ENCODE assay signal across 13 cellular contexts in genomic region chr10:61995093-61995492, GRCh38.
DNase-seq lines count a peak whose midpoint lies in the region; ATAC-seq and TF ChIP-seq lines count a peak whose summit lies in the region.
"Had no signal": no experiment of that assay in that cellular context is flagged by ENCODE, and none has a peak within 500 bp of the region (broad histone marks: within the 10 kb centered on the region; RNA-seq: fewer than 3 reads in every experiment).

No MANE protein-coding gene starts in this region.

- H4K8ac ChIP-seq in mesenchymal stem cell (ENCODE audit: low read length), result no peak overlapping the region

- no peak overlapping the region for H2BK15ac ChIP-seq in mesenchymal stem cell (ENCODE audit: low read depth, poor library complexity, severe bottlenecking)

- CTCF ChIA-PET in activated CD4-positive, alpha-beta T cell treated with anti-CD3 and anti-CD28 coated beads for 36 hours (lab: Charles Lee), result interaction anchor here (0.6 to 1.1 kb wide), 5 partner anchors 25 to 44 kb away, joined by 3 to 4 read pairs (median 3); no protein-coding TSS in a partner anchor
- CTCF ChIA-PET in activated B cell treated with CpG ODN at 0.5 μM for 24 hours (lab: Charles Lee), result no interaction called here
- CTCF ChIA-PET in Caco-2 (lab: Charles Lee), result no interaction called here

- H2BK12ac ChIP-seq in mesenchymal stem cell (ENCODE audit: low read length in 2 of 2), result no peak overlapping the region

- no peak overlapping the region for H3K4me3 ChIP-seq in left lung
- no peak overlapping the region for H3K4me3 ChIP-seq in subcutaneous abdominal adipose tissue (ENCODE audit: low read depth in 1 of 5, low read length in 5 of 5)
- H3K4me3 ChIP-seq in Caco-2 (ENCODE audit: low read depth, low read length), result no peak overlapping the region
- no peak overlapping the region for H3K4me3 ChIP-seq in mesenchymal stem cell (ENCODE audit: insufficient read depth in 1 of 2, low read depth in 1 of 2, low read length in 2 of 2)

- no peaks in the 10 kb centered on the region for H3K36me3 ChIP-seq in left lung
- H3K36me3 ChIP-seq in subcutaneous abdominal adipose tissue (ENCODE audit: control insufficient read depth in 5 of 5, insufficient read depth in 5 of 5, low read length in 5 of 5), result peaks cover 0 to 3% (median 0%) of the 10 kb centered on the region in 5 donors
- H3K36me3 ChIP-seq in Caco-2 (ENCODE audit: control insufficient read depth, insufficient read depth, low read length), result peaks cover 12% of the 10 kb centered on the region; the same call in 1 of the 2 replicates
- H3K36me3 ChIP-seq in mesenchymal stem cell (ENCODE audit: control insufficient read depth in 1 of 2, insufficient read depth in 2 of 2, low read depth in 1 of 2, low read length in 2 of 2), result peaks cover 7 to 17% of the 10 kb centered on the region in 2 experiments

- H3K4me2 ChIP-seq in mesenchymal stem cell (ENCODE audit: low read length, poor library complexity, severe bottlenecking), result no peak overlapping the region

- no peak overlapping the region for H2BK5ac ChIP-seq in mesenchymal stem cell (ENCODE audit: low read depth, low read length, poor library complexity, severe bottlenecking)

- no peak overlapping the region for H4K91ac ChIP-seq in mesenchymal stem cell (ENCODE audit: low read length)

- no peaks in the 10 kb centered on the region for H3K27me3 Mint-ChIP-seq in activated CD4-positive, alpha-beta T cell treated with anti-CD3 and anti-CD28 coated beads for 36 hours
- no peaks in the 10 kb centered on the region for H3K27me3 Mint-ChIP-seq in activated B cell treated with CpG ODN at 0.5 μM for 24 hours
- H3K27me3 Mint-ChIP-seq in Caco-2 (ENCODE audit: insufficient read depth, unreplicated experiment), result no peaks in the 10 kb centered on the region
- H3K27me3 Mint-ChIP-seq: activated naive CD8-positive, alpha-beta T cell treated with anti-CD3 and anti-CD28 coated beads, Interleukin-2, amount 10 ng/mL, durations not matched to agents 7 days and 5 days had no signal

- H3K23ac ChIP-seq in mesenchymal stem cell (ENCODE audit: low read length in 2 of 2), result no peak overlapping the region

- H3K14ac ChIP-seq in mesenchymal stem cell (ENCODE audit: low read length in 2 of 2), result no peak overlapping the region

- TF ChIP-seq CTCF in activated B cell treated with CpG ODN at 0.5 μM for 24 hours (IDR thresholded peaks at IDR 0.05), result no peak
- TF ChIP-seq CTCF in left lung (IDR thresholded peaks at IDR 0.05), result no peak
- TF ChIP-seq CTCF in Caco-2 (IDR thresholded peaks at IDR 0.05; ENCODE audit: insufficient read depth in 1 of 2, low read depth in 1 of 2, low read length in 1 of 2, severe bottlenecking in 1 of 2, unreplicated experiment in 1 of 2), result no peak

- H3K36me3 Mint-ChIP-seq in activated CD4-positive, alpha-beta T cell treated with anti-CD3 and anti-CD28 coated beads for 36 hours (ENCODE audit: low read depth), result peaks cover 77% of the 10 kb centered on the region
- H3K36me3 Mint-ChIP-seq in activated B cell treated with CpG ODN at 0.5 μM for 24 hours (ENCODE audit: low read depth) (peaks cover 53% of the 10 kb centered on the region), Caco-2 (ENCODE audit: insufficient read depth, unreplicated experiment) (peaks cover 92% of the 10 kb centered on the region)

- no peak for DNase-seq in activated CD4-positive, alpha-beta T cell treated with anti-CD3 and anti-CD28 coated beads for 36 hours
- no peak for DNase-seq in activated CD4-positive, alpha-beta T cell treated with anti-CD3 and anti-CD28 coated beads for 4 hours
- DNase-seq in activated B cell treated with CpG ODN at 0.5 μM for 24 hours (no peak), left lung (no peak), Caco-2 (no peak), mesenchymal stem cell (no peak), Kasumi-1 (lab: John Stamatoyannopoulos, UW) (no peak)
- DNase-seq: activated naive CD8-positive, alpha-beta T cell treated with anti-CD3 and anti-CD28 coated beads, Interleukin-2, amount 10 ng/mL, durations not matched to agents 7 days and 5 days; DMS79; Karpas-422; NK-92 treated with Interleukin-12 subunit alpha and Interleukin-12 subunit beta, amount 100 ng/mL, for 24 hours; right cardiac atrium had no signal

- H3K4me1 Mint-ChIP-seq in activated CD4-positive, alpha-beta T cell treated with anti-CD3 and anti-CD28 coated beads for 36 hours, result peaks cover 88% of the 10 kb centered on the region
- H3K4me1 Mint-ChIP-seq in activated B cell treated with CpG ODN at 0.5 μM for 24 hours, result peaks cover 94% of the 10 kb centered on the region
- peaks cover 31% of the 10 kb centered on the region for H3K4me1 Mint-ChIP-seq in Caco-2 (ENCODE audit: low read depth, unreplicated experiment)

- H3K27ac ChIP-seq in left lung (peak overlapping the region; percentile 88 to 94), subcutaneous abdominal adipose tissue (ENCODE audit: low read depth, low read length) (peak overlapping the region; percentile 27), mesenchymal stem cell (ENCODE audit: low read length, poor library complexity, severe bottlenecking) (no peak overlapping the region)

- H3K79me1 ChIP-seq in mesenchymal stem cell (replicated peaks; ENCODE audit: low read length, poor library complexity, severe bottlenecking), result peaks cover 32% of the 10 kb centered on the region

- no peak for ATAC-seq in activated CD4-positive, alpha-beta T cell treated with anti-CD3 and anti-CD28 coated beads for 36 hours
- no peak for ATAC-seq in activated B cell treated with CpG ODN at 0.5 μM for 24 hours (ENCODE audit: low read depth)
- ATAC-seq in left lung, result peak; percentile 12
- ATAC-seq: right cardiac atrium had no signal

- no peak overlapping the region for H2BK120ac ChIP-seq in mesenchymal stem cell (ENCODE audit: low read depth, low read length)

- no peaks in the 10 kb centered on the region for H3K9me3 ChIP-seq in left lung
- H3K9me3 ChIP-seq in subcutaneous abdominal adipose tissue (ENCODE audit: control insufficient read depth in 5 of 5, low read length in 5 of 5), result no peaks in the 10 kb centered on the region
- no peaks in the 10 kb centered on the region for H3K9me3 ChIP-seq in Caco-2
- no peaks in the 10 kb centered on the region for H3K9me3 ChIP-seq in mesenchymal stem cell (ENCODE audit: control insufficient read depth, low read length)

- WGBS in mesenchymal stem cell, result 93% methylated on average over 2 of the region's 3 CpGs

- peaks cover 7% of the 10 kb centered on the region for H3K9me3 Mint-ChIP-seq in activated CD4-positive, alpha-beta T cell treated with anti-CD3 and anti-CD28 coated beads for 36 hours (ENCODE audit: low read depth)
- H3K9me3 Mint-ChIP-seq in activated B cell treated with CpG ODN at 0.5 μM for 24 hours, result no peaks in the 10 kb centered on the region
- no peaks in the 10 kb centered on the region for H3K9me3 Mint-ChIP-seq in Caco-2 (ENCODE audit: unreplicated experiment)

- intact Hi-C loops in activated CD4-positive, alpha-beta T cell treated with anti-CD3 and anti-CD28 coated beads for 36 hours (cut with DNase I, micrococcal nuclease), result loop anchor here in 1 of 2 experiments (10.0 kb wide), 1 partner anchor 210 kb away; no protein-coding TSS in a partner anchor
- intact Hi-C loops in activated B cell treated with CpG ODN at 0.5 μM for 24 hours (cut with micrococcal nuclease) (no loop called here), left lung (cut with DNase I) (no loop called here), Caco-2 (cut with micrococcal nuclease; ENCODE audit: unreplicated experiment) (no loop called here)

- no TSS peak for BruUV-seq in Caco-2 (replicated peaks; lab: Mats Ljungman, UMichigan)

- no peak overlapping the region for H3K18ac ChIP-seq in mesenchymal stem cell (ENCODE audit: low read depth in 1 of 2, low read length in 2 of 2)

- H3K9ac ChIP-seq in subcutaneous abdominal adipose tissue (ENCODE audit: low read length in 5 of 5), result no peak overlapping the region
- H3K9ac ChIP-seq in mesenchymal stem cell (ENCODE audit: low read length), result no peak overlapping the region

- H2AK5ac ChIP-seq in mesenchymal stem cell (ENCODE audit: low read length, severe bottlenecking), result no peak overlapping the region

- no peak overlapping the region for H3K4ac ChIP-seq in mesenchymal stem cell (ENCODE audit: low read depth in 1 of 2, low read length in 2 of 2)

- peak overlapping the region; percentile 95 for H3K27ac Mint-ChIP-seq in activated CD4-positive, alpha-beta T cell treated with anti-CD3 and anti-CD28 coated beads for 36 hours
- H3K27ac Mint-ChIP-seq in activated B cell treated with CpG ODN at 0.5 μM for 24 hours, result peak overlapping the region; percentile 65
- H3K27ac Mint-ChIP-seq in Caco-2 (ENCODE audit: unreplicated experiment), result no peak overlapping the region
- H3K27ac Mint-ChIP-seq: activated naive CD8-positive, alpha-beta T cell treated with anti-CD3 and anti-CD28 coated beads, Interleukin-2, amount 10 ng/mL, durations not matched to agents 7 days and 5 days had no signal

- H3K27me3 ChIP-seq in left lung (no peaks in the 10 kb centered on the region), subcutaneous abdominal adipose tissue (ENCODE audit: control insufficient read depth in 5 of 5, insufficient read depth in 4 of 5, low read length in 5 of 5) (no peaks in the 10 kb centered on the region), Caco-2 (replicated peaks; ENCODE audit: control insufficient read depth, insufficient read depth, low read length) (no peaks in the 10 kb centered on the region), mesenchymal stem cell (ENCODE audit: control insufficient read depth in 1 of 2, insufficient read depth in 1 of 2, low read length in 2 of 2) (no peaks in the 10 kb centered on the region)

- POLR2A ChIA-PET in activated CD4-positive, alpha-beta T cell treated with anti-CD3 and anti-CD28 coated beads for 36 hours (lab: Charles Lee), result no interaction called here
- POLR2A ChIA-PET in activated B cell treated with CpG ODN at 0.5 μM for 24 hours (lab: Charles Lee) (interaction anchor here (12.0 to 12.4 kb wide), 2 partner anchors 24 to 92 kb away, joined by 168 to 320 read pairs; partner anchors contain the start of gene ARID5B), Caco-2 (lab: Charles Lee) (no interaction called here)

- H2AFZ ChIP-seq in mesenchymal stem cell (ENCODE audit: low read depth, low read length), result no peak overlapping the region

- H3K4me1 ChIP-seq in left lung, result peaks cover 24 to 60% of the 10 kb centered on the region in 2 donors
- peaks cover 5 to 33% (median 25%) of the 10 kb centered on the region in 5 donors for H3K4me1 ChIP-seq in subcutaneous abdominal adipose tissue (ENCODE audit: control insufficient read depth in 5 of 5, insufficient read depth in 5 of 5, low read length in 5 of 5)
- H3K4me1 ChIP-seq in Caco-2, result peaks cover 48% of the 10 kb centered on the region
- H3K4me1 ChIP-seq in mesenchymal stem cell (ENCODE audit: control insufficient read depth, insufficient read depth, low read depth, low read length), result no peaks in the 10 kb centered on the region

- no peak overlapping the region for H3K4me3 Mint-ChIP-seq in activated CD4-positive, alpha-beta T cell treated with anti-CD3 and anti-CD28 coated beads for 36 hours
- H3K4me3 Mint-ChIP-seq in activated B cell treated with CpG ODN at 0.5 μM for 24 hours, result no peak overlapping the region
- no peak overlapping the region for H3K4me3 Mint-ChIP-seq in Caco-2 (ENCODE audit: unreplicated experiment)
- H3K4me3 Mint-ChIP-seq: activated naive CD8-positive, alpha-beta T cell treated with anti-CD3 and anti-CD28 coated beads, Interleukin-2, amount 10 ng/mL, durations not matched to agents 7 days and 5 days had no signal
